Comparison of ENCODE assay signal across 17 cellular contexts in genomic region chr11:126595560-126595959, GRCh38.
"Had no signal": no experiment of that assay in that cellular context is flagged by ENCODE, and none has a peak within 500 bp of the region (broad histone marks: within the 10 kb centered on the region; RNA-seq: fewer than 3 reads in every experiment).

No MANE protein-coding gene starts in this region.

- H2AFZ ChIP-seq: PC-9 had no signal

- H3K36me3 ChIP-seq: brain microvascular endothelial cell, cardiac muscle cell had no signal

- ATAC-seq: activated T-cell treated with anti-CD3 and anti-CD28 coated beads, Interleukin-2, amount 50 U/mL, for 4 hours had no signal

- H3K4me2 ChIP-seq: PC-9 had no signal

- DNase-seq: activated B cell treated with CpG ODN at 0.5 μM for 24 hours; activated CD4-positive, alpha-beta T cell treated with anti-CD3 and anti-CD28 coated beads for 1 hour; activated CD4-positive, alpha-beta T cell treated with anti-CD3 and anti-CD28 coated beads, Interleukin-2, amount 10 ng/mL, durations not matched to agents 24 days and 14 days; activated CD4-positive, alpha-beta T cell treated with anti-CD3 and anti-CD28 coated beads, Interleukin-2, amount 50 U/mL, for 48 hours; activated CD8-positive, alpha-beta memory T cell treated with anti-CD3 and anti-CD28 coated beads for 24 hours; activated gamma-delta T cell; activated naive CD4-positive, alpha-beta T cell treated with anti-CD3 and anti-CD28 coated beads for 36 hours; activated T-cell treated with anti-CD3 and anti-CD28 coated beads, Interleukin-2, amount 50 U/mL, for 4 hours; brain microvascular endothelial cell; cerebellar nuclear complex; NCI-H1930; NCI-H2171; NCI-H526 treated with DMSO at 0.1 percent for 48 hours; NCI-H82; PC-9; SHP77 treated with DMSO at 0.1 percent for 48 hours had no signal

- H3K27me3 ChIP-seq: brain microvascular endothelial cell had no signal

- H3K4me3 ChIP-seq: cardiac muscle cell, PC-9 had no signal

- H3K27ac ChIP-seq: brain microvascular endothelial cell, cardiac muscle cell, PC-9 had no signal
